In genomic region chr1:80540605-80541004, GRCh38 we compare ENCODE assay signal across 17 cellular contexts.
DNase-seq lines count a peak whose midpoint lies in the region; ATAC-seq and TF ChIP-seq lines count a peak whose summit lies in the region.
"Had no signal": no experiment of that assay in that cellular context is flagged by ENCODE, and none has a peak within 500 bp of the region (broad histone marks: within the 10 kb centered on the region; RNA-seq: fewer than 3 reads in every experiment).

No MANE protein-coding gene starts in this region.

- dilution Hi-C loops in mammary epithelial cell (cut with HindIII; ENCODE audit: low sequenced_read_pairs) = no loop called here

- H4K20me1 ChIP-seq in mammary epithelial cell (ENCODE audit: insufficient read depth, low read length) = no peaks in the 10 kb centered on the region
- H4K20me1 ChIP-seq: BLaER1 had no signal

- H3K4me1 Mint-ChIP-seq in MCF 10A (ENCODE audit: insufficient read depth, unreplicated experiment) (peaks cover 10% of the 10 kb centered on the region), mesothelial cell of epicardium (peaks cover 26% of the 10 kb centered on the region)
- H3K4me1 Mint-ChIP-seq: CD8-positive, alpha-beta memory T cell had no signal

- POLR2A ChIA-PET in MCF 10A (lab: Yijun Ruan, JAX) = no interaction called here

- H3K9me3 Mint-ChIP-seq in MCF 10A (ENCODE audit: unreplicated experiment) (no peaks in the 10 kb centered on the region), mesothelial cell of epicardium (peaks cover 3% of the 10 kb centered on the region)

- H3K27ac ChIP-seq in mammary epithelial cell (ENCODE audit: insufficient read depth, low read depth, low read length) = no peak overlapping the region
- no peak overlapping the region for H3K27ac ChIP-seq in right cardiac atrium (ENCODE audit: low read length)
- H3K27ac ChIP-seq: 22Rv1, BLaER1 had no signal

- peak; percentile 11 for DNase-seq in MCF 10A (ENCODE audit: unreplicated experiment)
- no peak for DNase-seq in mammary epithelial cell
- peak; percentile 1 for DNase-seq in fibroblast of gingiva (ENCODE audit: low read depth)
- DNase-seq in mesothelial cell of epicardium (ENCODE audit: low spot score in 2 of 2, unreplicated experiment in 2 of 2) = no peak
- DNase-seq in iPS-NIHi11 (ENCODE audit: low spot score) = no peak
- no peak for DNase-seq in NCI-H345 (lab: John Stamatoyannopoulos, UW)
- DNase-seq in right cardiac atrium = no peak
- DNase-seq: AML-193; Caco-2; CD8-positive, alpha-beta memory T cell; DND-41; GDM1; HFFc6 had no signal

- H3K4me1 ChIP-seq in mammary epithelial cell (ENCODE audit: insufficient read depth, low read length) (no peaks in the 10 kb centered on the region), right cardiac atrium (ENCODE audit: control insufficient read depth, insufficient read depth, low read length) (no peaks in the 10 kb centered on the region)
- H3K4me1 ChIP-seq: Caco-2, HAP-1 had no signal

- CTCF ChIA-PET in MCF 10A (lab: Yijun Ruan, JAX) (no interaction called here), mammary epithelial cell (lab: Charles Lee; ENCODE audit: low non-redundant PET) (no interaction called here)

- BruUV-seq in MCF 10A (replicated peaks; lab: Mats Ljungman, UMichigan) (no TSS peak), mammary epithelial cell (replicated peaks; lab: Mats Ljungman, UMichigan) (no TSS peak)

- H3K4me2 ChIP-seq in mammary epithelial cell (ENCODE audit: insufficient read depth, low read depth, low read length) = no peak overlapping the region
- H3K4me2 ChIP-seq: BLaER1 had no signal

- H3K27ac Mint-ChIP-seq in MCF 10A (ENCODE audit: low read depth, unreplicated experiment) (no peak overlapping the region), mesothelial cell of epicardium (peak overlapping the region; percentile 37)
- H3K27ac Mint-ChIP-seq: CD8-positive, alpha-beta memory T cell; HFFc6 had no signal

- no peaks in the 10 kb centered on the region for H3K36me3 Mint-ChIP-seq in MCF 10A (ENCODE audit: insufficient read depth, unreplicated experiment)
- no peaks in the 10 kb centered on the region for H3K36me3 Mint-ChIP-seq in mesothelial cell of epicardium
- H3K36me3 Mint-ChIP-seq: CD8-positive, alpha-beta memory T cell had no signal

- H3K4me3 ChIP-seq in mammary epithelial cell (replicated peaks in 1 of 3; ENCODE audit: insufficient read depth in 1 of 3, low read depth in 2 of 3, low read length in 3 of 3) (no peak overlapping the region), right cardiac atrium (ENCODE audit: low read length) (no peak overlapping the region)
- H3K4me3 ChIP-seq: BLaER1, HAP-1 had no signal

- no peaks in the 10 kb centered on the region for H3K79me2 ChIP-seq in mammary epithelial cell (ENCODE audit: insufficient read depth, low read length)

- no peaks in the 10 kb centered on the region for H3K36me3 ChIP-seq in mammary epithelial cell (ENCODE audit: insufficient read depth, low read length)
- H3K36me3 ChIP-seq: BLaER1, HAP-1 had no signal

- no peaks in the 10 kb centered on the region for H3K27me3 ChIP-seq in mammary epithelial cell (ENCODE audit: insufficient read depth, low read length)
- no peaks in the 10 kb centered on the region for H3K27me3 ChIP-seq in right cardiac atrium (ENCODE audit: control insufficient read depth, insufficient read depth)
- H3K27me3 ChIP-seq: BLaER1 had no signal

- H3K27me3 Mint-ChIP-seq in MCF 10A (ENCODE audit: insufficient read depth, unreplicated experiment) (no peaks in the 10 kb centered on the region), mesothelial cell of epicardium (ENCODE audit: low read depth) (no peaks in the 10 kb centered on the region)
- H3K27me3 Mint-ChIP-seq: CD8-positive, alpha-beta memory T cell had no signal

- no peak for ATAC-seq in right cardiac atrium
- ATAC-seq: HepG2 had no signal

- no peak for TF ChIP-seq CTCF in MCF 10A (IDR thresholded peaks at IDR 0.05; ENCODE audit: unreplicated experiment)
- TF ChIP-seq CTCF in mammary epithelial cell (conservative IDR thresholded peaks at IDR 0.05 in 1 of 2, IDR thresholded peaks at IDR 0.05 in 1 of 2; ENCODE audit: extremely low read depth in 1 of 2, insufficient read depth in 1 of 2, low read depth in 1 of 2, low read length in 2 of 2) = no peak
- TF ChIP-seq CTCF in mesothelial cell of epicardium (IDR thresholded peaks at IDR 0.05; ENCODE audit: unreplicated experiment) = no peak

- H3K9ac ChIP-seq in mammary epithelial cell (ENCODE audit: insufficient read depth, low read length) = no peak overlapping the region
- H3K9ac ChIP-seq: BLaER1 had no signal

- intact Hi-C loops in MCF 10A (cut with micrococcal nuclease) (loop anchor here (10.0 kb wide), 1 partner anchor 326 kb away; no protein-coding TSS in a partner anchor), mammary epithelial cell (cut with micrococcal nuclease) (no loop called here), right cardiac atrium (cut with DNase I) (no loop called here)

- in situ Hi-C loops in mammary epithelial cell (cut with MboI; ENCODE audit: low sequenced_read_pairs in 2 of 2) = no loop called here

- no peak overlapping the region for H2AFZ ChIP-seq in mammary epithelial cell (ENCODE audit: low read depth, low read length)

- H3K4me3 Mint-ChIP-seq in MCF 10A (ENCODE audit: unreplicated experiment) (no peak overlapping the region), mesothelial cell of epicardium (no peak overlapping the region)
- H3K4me3 Mint-ChIP-seq: CD8-positive, alpha-beta memory T cell; HFFc6 had no signal

- H3K9me3 ChIP-seq in mammary epithelial cell (replicated peaks; ENCODE audit: insufficient read depth, low read length) (no peaks in the 10 kb centered on the region), right cardiac atrium (ENCODE audit: control insufficient read depth, low read length) (no peaks in the 10 kb centered on the region)
- H3K9me3 ChIP-seq: BLaER1, Caco-2, HAP-1 had no signal

Comparison
In these comparisons a context has a peak if more than half of its experiments do, and no peak if none do; other contexts are left out.
1. DNase-seq: peak in MCF 10A (single experiment) and fibroblast of gingiva (single experiment); none in mammary epithelial cell (single experiment), mesothelial cell of epicardium (0 of 2), iPS-NIHi11 (single experiment), NCI-H345 (single experiment) and right cardiac atrium (0 of 3).